In genomic region chr2:125422198-125422770, GRCh38 we compare ENCODE assay signal across 5 cellular contexts.
DNase-seq lines count a peak whose midpoint lies in the region; FAIRE-seq and TF ChIP-seq lines count a peak whose summit lies in the region.
"Not testable (repeated sequence)": the region's sequence is repeated elsewhere in the genome, so short reads cannot be mapped to it uniquely, and the experiment has no call there.

No MANE protein-coding gene starts in this region.

- H3K36me3 Mint-ChIP-seq in chondrocyte (ENCODE audit: low read depth) = not testable (repeated sequence)

- not testable (repeated sequence) for TF ChIP-seq POLR2A in spleen (IDR thresholded peaks at IDR 0.05); testis (IDR thresholded peaks at IDR 0.05)

- H3K27ac ChIP-seq in kidney (ENCODE audit: low read depth in 2 of 2, low read length in 2 of 2); spleen; testis: not testable (repeated sequence)

- not testable (repeated sequence) for H3K27me3 Mint-ChIP-seq in chondrocyte (ENCODE audit: low read depth)

- not testable (repeated sequence) for H3K27ac Mint-ChIP-seq in chondrocyte (ENCODE audit: unreplicated experiment)

- H3K27me3 ChIP-seq in spleen (replicated peaks in 1 of 7); testis: not testable (repeated sequence)

- not testable (repeated sequence) for FAIRE-seq in kidney (lab: Jason Lieb, UNC)

- H3K4me1 ChIP-seq in kidney (ENCODE audit: control insufficient read depth in 1 of 2, insufficient read depth in 1 of 2, low read depth in 1 of 2, low read length in 2 of 2); spleen; testis: not testable (repeated sequence)

- H3K4me3 Mint-ChIP-seq in chondrocyte (ENCODE audit: unreplicated experiment) = not testable (repeated sequence)

- intact Hi-C loops in kidney (cut with DNase I); spleen (cut with DNase I; ENCODE audit: low total_unique reads); testis (cut with DNase I; ENCODE audit: low total_unique reads): not testable (repeated sequence)

- WGBS in spleen, 5 donors = 93 to 100% (median 97%) methylated on average over 11 to 32 of the region's 32 CpGs
- 71% methylated on average over 21 of the region's 32 CpGs; no CpG with 5 or more reads in 1 of the 2 donors for WGBS in testis, 2 donors

- TF ChIP-seq CTCF in chondrocyte (IDR thresholded peaks at IDR 0.05); kidney (IDR thresholded peaks at IDR 0.05; ENCODE audit: borderline replicate concordance, extremely low read depth, insufficient read depth); spleen (IDR thresholded peaks at IDR 0.05 in 8 of 11, conservative IDR thresholded peaks at IDR 0.05 in 3 of 11); testis (IDR thresholded peaks at IDR 0.05): not testable (repeated sequence)

- H3K4me1 Mint-ChIP-seq in chondrocyte (ENCODE audit: low read depth) = not testable (repeated sequence)

- not testable (repeated sequence) for H3K9ac ChIP-seq in kidney (ENCODE audit: low read length in 2 of 2)

- H3K9me3 ChIP-seq in kidney (ENCODE audit: control insufficient read depth in 1 of 2, low read length in 2 of 2); testis: not testable (repeated sequence)
- peaks cover 0 to 20% (median 2%) of the 10 kb centered on the region in 8 donors for H3K9me3 ChIP-seq in spleen

- H3K9me3 Mint-ChIP-seq in chondrocyte (ENCODE audit: low read depth) = not testable (repeated sequence)

- peak; percentile 8 for DNase-seq in activated gamma-delta T cell (lab: John Stamatoyannopoulos, UW)
- peak; percentile 75 for DNase-seq in chondrocyte (ENCODE audit: low spot score)
- DNase-seq in kidney = peak; percentile 51
- DNase-seq in spleen = peak; percentile 64
- not testable (repeated sequence) for DNase-seq in testis

- not testable (repeated sequence) for H3K36me3 ChIP-seq in kidney (ENCODE audit: control insufficient read depth in 1 of 2, insufficient read depth in 2 of 2, low read length in 2 of 2); spleen; testis (ENCODE audit: low read depth, missing control alignments)

- not testable (repeated sequence) for H3K4me3 ChIP-seq in kidney (ENCODE audit: low read length in 2 of 2); spleen
- peak overlapping the region; percentile 17 to 31 for H3K4me3 ChIP-seq in testis
